Comparison of ENCODE assay signal across 17 cellular contexts in the genomic region with DNA sequence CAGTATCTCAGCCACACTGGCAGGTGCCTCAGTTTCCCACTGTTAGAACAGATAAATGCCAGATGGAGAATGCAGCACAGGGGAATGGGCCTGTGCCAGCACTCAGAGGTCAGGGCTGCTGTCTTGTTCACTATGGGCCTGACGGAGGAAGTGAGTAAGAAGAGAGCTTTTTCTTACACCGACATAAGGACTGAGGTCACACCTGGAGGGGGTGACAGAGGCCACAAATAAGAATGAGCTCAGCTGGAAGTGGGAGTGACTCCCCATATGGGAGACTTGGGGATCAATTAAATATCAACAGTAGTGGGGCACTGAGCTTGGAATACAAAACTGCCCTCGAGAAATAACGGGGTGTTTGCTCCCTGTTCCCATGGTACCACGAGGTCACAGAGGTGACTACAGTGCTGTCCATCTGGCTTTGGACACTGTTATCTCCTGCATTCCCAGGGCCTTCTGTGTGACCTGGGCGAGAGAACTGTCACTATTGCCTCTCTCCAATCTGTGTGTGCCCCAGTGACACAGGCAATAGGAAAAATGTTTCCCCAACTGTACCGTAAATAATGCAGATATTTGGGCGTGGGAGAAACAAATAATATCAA.
DNase-seq lines count a peak whose midpoint lies in the region; ATAC-seq and TF ChIP-seq lines count a peak whose summit lies in the region.
"Had no signal": no experiment of that assay in that cellular context is flagged by ENCODE, and none has a peak within 500 bp of the region (broad histone marks: within the 10 kb centered on the region; RNA-seq: fewer than 3 reads in every experiment).

No MANE protein-coding gene starts in this region.

- H3K27me3 Mint-ChIP-seq in activated T-cell treated with anti-CD3 and anti-CD28 coated beads, Interleukin-2, amount 50 U/mL, for 24 hours = no peaks in the 10 kb centered on the region
- H3K27me3 Mint-ChIP-seq in natural killer cell (ENCODE audit: low read depth in 2 of 2) = no peaks in the 10 kb centered on the region

- intact Hi-C loops in natural killer cell (cut with micrococcal nuclease) = no loop called here
- intact Hi-C loops in thyroid gland (cut with DNase I) = no loop called here

- WGBS in thyroid gland, 2 donors = 79 to 84% methylated on average over 8 of the region's 8 CpGs

- peaks cover 2% of the 10 kb centered on the region for H3K4me1 Mint-ChIP-seq in activated T-cell treated with anti-CD3 and anti-CD28 coated beads, Interleukin-2, amount 50 U/mL, for 24 hours (ENCODE audit: low read depth)
- H3K4me1 Mint-ChIP-seq in natural killer cell = peaks cover 47 to 51% of the 10 kb centered on the region in 2 donors

- peaks cover 6 to 12% of the 10 kb centered on the region in 2 donors for H3K36me3 ChIP-seq in thyroid gland

- H3K27ac Mint-ChIP-seq in activated T-cell treated with anti-CD3 and anti-CD28 coated beads, Interleukin-2, amount 50 U/mL, for 24 hours = peak overlapping the region; percentile 22
- peak overlapping the region; percentile 18 to 79 for H3K27ac Mint-ChIP-seq in natural killer cell
- H3K27ac Mint-ChIP-seq: activated CD4-positive, alpha-beta T cell treated with anti-CD3 and anti-CD28 coated beads, Interleukin-2, amount 10 ng/mL, durations not matched to agents 24 days and 14 days; B cell; nephron had no signal

- TF ChIP-seq CTCF in coronary artery (IDR thresholded peaks at IDR 0.05) (no peak), natural killer cell (IDR thresholded peaks at IDR 0.05) (no peak), thyroid gland (IDR thresholded peaks at IDR 0.05) (no peak)

- H3K4me1 ChIP-seq in thyroid gland = peaks cover 21 to 59% of the 10 kb centered on the region in 2 donors
- H3K4me1 ChIP-seq: Caco-2 had no signal

- no peak overlapping the region for H3K4me3 ChIP-seq in coronary artery
- H3K4me3 ChIP-seq in thyroid gland (replicated peaks in 1 of 3) = no peak overlapping the region

- no peak for DNase-seq in activated T-cell treated with anti-CD3 and anti-CD28 coated beads, Interleukin-2, amount 50 U/mL, for 24 hours
- DNase-seq in activated T-cell treated with anti-CD3 and anti-CD28 coated beads for 4 hours (no peak), coronary artery (ENCODE audit: low spot score) (no peak), natural killer cell (no peak), thyroid gland (no peak), NCI-H2171 treated with DMSO at 0.1 percent for 48 hours (lab: John Stamatoyannopoulos, UW) (no peak), T-helper 1 cell (no peak)
- DNase-seq: 8988T; activated CD4-positive, alpha-beta T cell treated with anti-CD3 and anti-CD28 coated beads, Interleukin-2, amount 10 ng/mL, durations not matched to agents 24 days and 14 days; Caco-2; hypothalamus; mesendoderm; NCI-H1694 treated with DMSO at 0.1 percent for 48 hours; NCI-H226 had no signal

- H3K9me3 Mint-ChIP-seq in activated T-cell treated with anti-CD3 and anti-CD28 coated beads, Interleukin-2, amount 50 U/mL, for 24 hours = no peaks in the 10 kb centered on the region
- no peaks in the 10 kb centered on the region for H3K9me3 Mint-ChIP-seq in natural killer cell
- H3K9me3 Mint-ChIP-seq: activated CD4-positive, alpha-beta T cell treated with anti-CD3 and anti-CD28 coated beads, Interleukin-2, amount 10 ng/mL, durations not matched to agents 24 days and 14 days; nephron had no signal

- no peaks in the 10 kb centered on the region for H3K36me3 Mint-ChIP-seq in activated T-cell treated with anti-CD3 and anti-CD28 coated beads, Interleukin-2, amount 50 U/mL, for 24 hours (ENCODE audit: low read depth)
- H3K36me3 Mint-ChIP-seq in natural killer cell = no peaks in the 10 kb centered on the region

- H3K27ac ChIP-seq in coronary artery (peak overlapping the region; percentile 60 to 95), thyroid gland (peak overlapping the region in 2 of 3 donors; percentile 3 to 29)

- H3K9me3 ChIP-seq in thyroid gland = no peaks in the 10 kb centered on the region
- H3K9me3 ChIP-seq: Caco-2 had no signal

- ATAC-seq in natural killer cell = peak; percentile 58 to 81 (median 65)
- ATAC-seq in HG02678 (IDR thresholded peaks at IDR 0.05; ENCODE audit: unreplicated experiment) = no peak

- H3K4me3 Mint-ChIP-seq in activated T-cell treated with anti-CD3 and anti-CD28 coated beads, Interleukin-2, amount 50 U/mL, for 24 hours = no peak overlapping the region
- H3K4me3 Mint-ChIP-seq in natural killer cell = no peak overlapping the region
- H3K4me3 Mint-ChIP-seq: activated CD4-positive, alpha-beta T cell treated with anti-CD3 and anti-CD28 coated beads, Interleukin-2, amount 10 ng/mL, durations not matched to agents 24 days and 14 days; B cell; nephron had no signal

- TF ChIP-seq POLR2A in thyroid gland (IDR thresholded peaks at IDR 0.05) = no peak

- no peaks in the 10 kb centered on the region for H3K27me3 ChIP-seq in thyroid gland
